8 cellular contexts compared by ENCODE assay signal in genomic region chr22:34105461-34106062, GRCh38.
DNase-seq lines count a peak whose midpoint lies in the region; ATAC-seq and TF ChIP-seq lines count a peak whose summit lies in the region.

No MANE protein-coding gene starts in this region.

- H3K36me3 ChIP-seq in body of pancreas (replicated peaks in 1 of 2; ENCODE audit: insufficient read depth in 1 of 2, low read depth in 2 of 2) (no peaks in the 10 kb centered on the region), lower lobe of right lung (no peaks in the 10 kb centered on the region)

- no peak for TF ChIP-seq POLR2A in body of pancreas (IDR thresholded peaks at IDR 0.05)

- DNase-seq in NCI-H524 (lab: John Stamatoyannopoulos, UW) (peak; percentile 58 to 86), NCI-H524 treated with DMSO at 0.1 percent for 48 hours (lab: John Stamatoyannopoulos, UW) (no peak), NCI-H187 treated with DMSO at 0.1 percent for 48 hours (lab: John Stamatoyannopoulos, UW) (peak; percentile 1), body of pancreas (peak; percentile 60 to 76 (median 64)), lower lobe of right lung (peak; percentile 55), ureter (ENCODE audit: low spot score) (peak; percentile 46), DMS79 treated with DMSO at 0.1 percent for 48 hours (lab: John Stamatoyannopoulos, UW) (no peak)

- H3K27me3 ChIP-seq in body of pancreas (peaks cover 0 to 9% of the 10 kb centered on the region in 2 donors), lower lobe of right lung (ENCODE audit: low read depth) (no peaks in the 10 kb centered on the region)

- peak; percentile 48 to 73 (median 56) for TF ChIP-seq CTCF in body of pancreas (IDR thresholded peaks at IDR 0.05)
- peak; percentile 62 for TF ChIP-seq CTCF in lower lobe of right lung (IDR thresholded peaks at IDR 0.05)

- ATAC-seq in body of pancreas: peak; percentile 53
- ATAC-seq in lower lobe of right lung: peak; percentile 75 to 79
- no peak for ATAC-seq in GM21367 (IDR thresholded peaks at IDR 0.05; ENCODE audit: unreplicated experiment)

- intact Hi-C loops in body of pancreas (cut with DNase I): loop anchor here (10.0 kb wide), 2 partner anchors 181 to 801 kb away; partner anchors contain the start of gene LARGE1
- intact Hi-C loops in lower lobe of right lung (cut with DNase I): loop anchor here (10.0 kb wide), 1 partner anchor 181 kb away; the partner anchor contains the start of gene LARGE1

- H3K4me1 ChIP-seq in body of pancreas (no peaks in the 10 kb centered on the region), lower lobe of right lung (no peaks in the 10 kb centered on the region)

- H3K27ac ChIP-seq in body of pancreas (no peak overlapping the region), lower lobe of right lung (no peak overlapping the region)

- H3K4me3 ChIP-seq in body of pancreas (no peak overlapping the region), lower lobe of right lung (no peak overlapping the region)

- 4 to 8% methylated on average over 10 of the region's 10 CpGs for WGBS in body of pancreas, 2 donors

- H3K9me3 ChIP-seq in body of pancreas (no peaks in the 10 kb centered on the region), lower lobe of right lung (no peaks in the 10 kb centered on the region)

Comparison
In these comparisons a context has a peak if more than half of its experiments do, and no peak if none do; other contexts are left out.
1. DNase-seq: peak in NCI-H524 (2 of 2), NCI-H187 treated with DMSO at 0.1 percent for 48 hours (single experiment), body of pancreas (4 of 4), lower lobe of right lung (single experiment) and ureter (single experiment); none in NCI-H524 treated with DMSO at 0.1 percent for 48 hours (single experiment) and DMS79 treated with DMSO at 0.1 percent for 48 hours (single experiment).